Comparison of ENCODE assay signal across 12 cellular contexts in the genomic region with DNA sequence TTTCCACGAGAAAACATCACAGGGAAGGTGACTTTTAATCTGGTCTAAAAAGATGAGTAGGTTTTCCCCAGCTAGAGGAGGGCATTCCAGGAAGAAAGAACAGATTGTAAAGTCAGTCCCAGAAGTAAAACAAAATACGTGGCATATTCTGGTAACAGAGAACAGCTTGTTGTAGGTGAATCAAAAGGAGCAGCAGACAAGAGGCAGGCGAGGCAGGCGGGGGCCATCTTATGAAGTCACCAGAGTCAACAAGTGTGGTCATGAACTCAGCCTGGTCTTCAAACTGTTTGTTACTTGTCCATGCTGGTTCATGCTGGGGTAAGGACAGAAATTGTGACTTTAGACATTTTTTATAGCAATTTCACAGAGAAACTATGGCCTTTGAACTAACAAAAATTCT. TPM values are rescaled to one million over a fixed set of nuclear protein-coding genes. Genes with fewer than 3 reads are reported as not detected.
DNase-seq lines count a peak whose midpoint lies in the region; ATAC-seq and TF ChIP-seq lines count a peak whose summit lies in the region.
"Had no signal": no experiment of that assay in that cellular context is flagged by ENCODE, and none has a peak within 500 bp of the region (broad histone marks: within the 10 kb centered on the region; RNA-seq: fewer than 3 reads in every experiment).

No MANE protein-coding gene starts in this region.

- ATAC-seq in GM21717 (IDR thresholded peaks at IDR 0.05; ENCODE audit: unreplicated experiment) (no peak), GM21723 (IDR thresholded peaks at IDR 0.05; ENCODE audit: unreplicated experiment) (no peak)
- ATAC-seq: esophagus mucosa, WTC11 had no signal

- no peak overlapping the region for H3K4me3 ChIP-seq in adrenal gland
- H3K4me3 ChIP-seq in parathyroid adenoma (ENCODE audit: low read depth, low read length) = no peak overlapping the region

- intact Hi-C loops in adrenal gland (cut with DNase I) = no loop called here

- H3K27ac ChIP-seq in adrenal gland (peak overlapping the region in 3 of 5 donors; percentile 21 to 46 (median 24)), parathyroid adenoma (peak overlapping the region; percentile 16)

- no peaks in the 10 kb centered on the region for H3K27me3 ChIP-seq in adrenal gland
- H3K27me3 ChIP-seq in parathyroid adenoma (ENCODE audit: control insufficient read depth, insufficient read depth, low read length) = no peaks in the 10 kb centered on the region

- no peaks in the 10 kb centered on the region for H3K9me3 ChIP-seq in adrenal gland (replicated peaks in 1 of 3)
- H3K9me3 ChIP-seq in parathyroid adenoma (ENCODE audit: control insufficient read depth, low read length) = no peaks in the 10 kb centered on the region

- TF ChIP-seq POLR2A in adrenal gland (IDR thresholded peaks at IDR 0.05) = no peak

- no peak overlapping the region for H3K9ac ChIP-seq in parathyroid adenoma

- no peaks in the 10 kb centered on the region for H3K79me2 ChIP-seq in parathyroid adenoma

- WGBS in adrenal gland, 4 donors = 82 to 86% (median 85%) methylated on average over 4 of the region's 4 CpGs

- TF ChIP-seq CTCF in adrenal gland (IDR thresholded peaks at IDR 0.05) (no peak), parathyroid adenoma (IDR thresholded peaks at IDR 0.05) (no peak)

- H3K4me1 ChIP-seq in adrenal gland (replicated peaks in 1 of 2) = peaks cover 23 to 31% of the 10 kb centered on the region in 2 donors
- H3K4me1 ChIP-seq in parathyroid adenoma = peaks cover 42% of the 10 kb centered on the region

- H3K4me2 ChIP-seq in parathyroid adenoma (ENCODE audit: low read length) = no peak overlapping the region

- H3K36me3 ChIP-seq in adrenal gland (replicated peaks in 1 of 2) = no peaks in the 10 kb centered on the region
- no peaks in the 10 kb centered on the region for H3K36me3 ChIP-seq in parathyroid adenoma (ENCODE audit: control insufficient read depth, insufficient read depth, low read length)

- H2AFZ ChIP-seq in parathyroid adenoma = no peak overlapping the region

- DNase-seq in HT1080 (ENCODE audit: low read depth) (peak; percentile 71), adrenal gland (no peak)
- no peak for DNase-seq in stimulated activated naive CD4-positive, alpha-beta T cell treated with Interleukin-2 at 50 U/mL for 16 hours (lab: John Stamatoyannopoulos, UW)
- DNase-seq: NCI-H1417, NCI-H526 treated with DMSO at 0.1 percent for 48 hours, nephron progenitor cell, SHP77 treated with DMSO at 0.1 percent for 48 hours had no signal

RNA-seq across cellular contexts. Expression of gene POPDC2, which starts 4.0 kb away (rescaled TPM):
- total RNA-seq in HT1080 (2014; rRNA removed; shearing (Covaris generic)) = 0.37 and 0.39 TPM in 2 replicates
- polyA plus RNA-seq in HT1080 (2015; cell fraction: cytosol; rRNA removed) = 0.07 and 0.25 TPM in 2 replicates
- polyA plus RNA-seq in HT1080 (2015; cell fraction: nucleus; rRNA removed) = 0.26 and 0.90 TPM in 2 replicates
- 10 to 100 TPM in 1 of 8 donors, 1 to 10 TPM in 7; 1.3 to 10.6 (median 3.3) TPM for total RNA-seq in adrenal gland
- 10 to 100 TPM in 1 of 3 donors, 1 to 10 TPM in 2; 1.4 to 17.5 (median 5.8) TPM for polyA plus RNA-seq in adrenal gland

RNA-seq across cellular contexts. Expression of gene COX17, which starts 12.8 kb away (rescaled TPM):
- total RNA-seq in HT1080 (2014; rRNA removed; shearing (Covaris generic)) = 109 and 121 TPM in 2 replicates
- polyA plus RNA-seq in HT1080 (2015; cell fraction: cytosol; rRNA removed) = 78.8 and 87.1 TPM in 2 replicates
- 26.5 and 27.4 TPM in 2 replicates for polyA plus RNA-seq in HT1080 (2015; cell fraction: nucleus; rRNA removed)
- 100 to 1,000 TPM in 2 of 8 donors, 10 to 100 TPM in 6; 38.3 to 119 (median 85.8) TPM for total RNA-seq in adrenal gland
- polyA plus RNA-seq in adrenal gland = 100 to 1,000 TPM; 253 to 555 (median 406) TPM

RNA-seq across cellular contexts. Expression of gene CFAP91, which starts 38.5 kb away (rescaled TPM):
- 0.13 TPM in 1 of 2 replicates, not detected in the other for total RNA-seq in HT1080 (2014; rRNA removed; shearing (Covaris generic))
- polyA plus RNA-seq in HT1080 (2015; cell fraction: cytosol; rRNA removed) = 0.02 and 0.95 TPM in 2 replicates
- 0.41 TPM in 1 of 2 replicates, not detected in the other for polyA plus RNA-seq in HT1080 (2015; cell fraction: nucleus; rRNA removed)
- total RNA-seq in adrenal gland = 10 to 100 TPM in 1 of 8 donors, 1 to 10 TPM in 7; 3.4 to 10.1 (median 7.4) TPM
- polyA plus RNA-seq in adrenal gland = 10 to 100 TPM in 2 of 3 donors, 1 to 10 TPM in 1; 8.6 to 12.9 (median 10.4) TPM
- total RNA-seq: esophagus mucosa had no signal
